In the genomic region with DNA sequence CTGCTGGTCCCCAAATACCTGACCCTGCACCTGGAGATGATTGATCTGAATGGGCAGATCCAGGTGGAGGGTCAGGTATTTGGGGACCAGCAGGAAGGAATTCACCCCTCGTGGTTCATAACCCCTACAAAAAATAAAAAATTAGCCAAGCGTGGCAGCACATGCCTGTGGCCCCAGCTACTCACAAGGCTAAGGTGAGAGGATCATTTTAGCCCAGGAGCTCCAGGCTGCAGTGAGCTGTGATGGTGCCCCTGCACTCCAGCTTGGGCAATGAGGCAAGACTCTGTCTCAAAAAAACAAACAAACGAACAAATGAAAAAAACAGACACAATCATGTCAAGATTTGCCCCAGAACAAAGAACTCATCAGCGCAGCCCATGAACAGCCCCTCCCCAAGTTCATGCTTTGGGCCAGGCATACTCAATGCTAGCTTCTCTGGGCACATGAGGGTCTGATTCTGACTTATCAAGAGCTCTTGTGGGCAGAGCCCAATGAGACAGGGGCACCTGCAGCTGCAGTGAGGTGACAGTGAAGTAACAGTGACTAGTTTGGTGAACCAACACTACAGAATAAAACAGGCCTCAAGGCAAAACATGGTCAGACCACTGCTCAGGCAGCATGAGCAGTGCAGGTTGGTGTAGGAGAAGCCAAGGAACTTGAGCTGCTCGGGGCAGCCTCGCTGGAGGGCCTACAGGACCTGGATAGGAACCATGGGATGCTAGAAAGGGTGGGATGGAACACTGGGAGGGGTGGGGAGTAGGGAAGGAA, we compare ENCODE assay signal across 13 cellular contexts. TPM values are rescaled to one million over a fixed set of nuclear protein-coding genes. Genes with fewer than 3 reads are reported as not detected.
DNase-seq lines count a peak whose midpoint lies in the region; ATAC-seq, FAIRE-seq and TF ChIP-seq lines count a peak whose summit lies in the region.
"Had no signal": no experiment of that assay in that cellular context is flagged by ENCODE, and none has a peak within 500 bp of the region (broad histone marks: within the 10 kb centered on the region; RNA-seq: fewer than 3 reads in every experiment).

No MANE protein-coding gene starts in this region.

- H2AK9ac ChIP-seq in IMR-90 (replicated peaks; ENCODE audit: low read depth, low read length, poor library complexity): no peak overlapping the region

- no peak overlapping the region for H3K18ac ChIP-seq in IMR-90 (ENCODE audit: low read depth, low read length)

- no peak for TF ChIP-seq RAD21 in IMR-90 (IDR thresholded peaks at IDR 0.05; ENCODE audit: low read length)

- peak; percentile 17 to 21 for DNase-seq in activated T-cell treated with anti-CD3 and anti-CD28 coated beads, Interleukin-2, amount 50 U/mL, for 72 hours
- DNase-seq in activated T-cell treated with anti-CD3 and anti-CD28 coated beads, Interleukin-2, amount 50 U/mL, for 1 hour: no peak
- DNase-seq in IMR-90 (no peak), caudate nucleus (lab: John Stamatoyannopoulos, UW) (no peak), kidney (no peak)
- no peak for DNase-seq in central memory CD8-positive, alpha-beta T cell (ENCODE audit: low spot score in 2 of 2)
- no peak for DNase-seq in stimulated activated naive CD8-positive, alpha-beta T cell treated with anti-CD3 and anti-CD28 coated beads, Interleukin-15, Interleukin-2, amounts not matched to agents 100 U/mL and 50 U/mL, for 24 hours
- DNase-seq: ovary, trophoblast cell had no signal

- no peaks in the 10 kb centered on the region for H3K27me3 ChIP-seq in IMR-90 (ENCODE audit: control insufficient read depth, insufficient read depth, low read length)
- H3K27me3 ChIP-seq: ovary, SJSA1 had no signal

- ATAC-seq in activated T-cell treated with anti-CD3 and anti-CD28 coated beads, Interleukin-2, amount 50 U/mL, for 72 hours (replicated peaks in 1 of 2): peak; percentile 55
- ATAC-seq in IMR-90 (ENCODE audit: low read depth) (no peak), GM19023 (IDR thresholded peaks at IDR 0.05; ENCODE audit: unreplicated experiment) (no peak)
- ATAC-seq in central memory CD8-positive, alpha-beta T cell (replicated peaks; ENCODE audit: extremely low read depth, poor library complexity, severe bottlenecking): no peak
- ATAC-seq in stimulated activated naive CD8-positive, alpha-beta T cell treated with anti-CD3 and anti-CD28 coated beads, Interleukin-15, Interleukin-2, amounts not matched to agents 100 U/mL and 50 U/mL, for 24 hours: peak; percentile 31
- ATAC-seq: K562 had no signal

- no peak overlapping the region for H3K56ac ChIP-seq in IMR-90 (ENCODE audit: extremely low read depth, insufficient read depth, low read length)

- H2BK20ac ChIP-seq in IMR-90 (ENCODE audit: low read depth, low read length): no peak overlapping the region; the same call in 1 of the 2 replicates

- no peaks in the 10 kb centered on the region for H3K36me3 Mint-ChIP-seq in activated T-cell treated with anti-CD3 and anti-CD28 coated beads, Interleukin-2, amount 50 U/mL, for 72 hours (ENCODE audit: insufficient read depth in 2 of 2)
- H3K36me3 Mint-ChIP-seq in central memory CD8-positive, alpha-beta T cell (ENCODE audit: insufficient read depth): no peaks in the 10 kb centered on the region

- no peak overlapping the region for H2AFZ ChIP-seq in IMR-90 (replicated peaks; ENCODE audit: low read length, poor library complexity)

- H3K79me1 ChIP-seq in IMR-90 (ENCODE audit: low read depth in 1 of 2, low read length in 2 of 2): peaks cover 0 to 14% of the 10 kb centered on the region in 2 experiments; a peak in 2 of 4 replicates

- H4K91ac ChIP-seq in IMR-90 (ENCODE audit: insufficient read depth, low read depth, low read length): no peak overlapping the region

- TF ChIP-seq CTCF in IMR-90 (conservative IDR thresholded peaks at IDR 0.05; ENCODE audit: low read depth, low read length): no peak
- TF ChIP-seq CTCF in kidney (IDR thresholded peaks at IDR 0.05; ENCODE audit: borderline replicate concordance, extremely low read depth, insufficient read depth): no peak

- H3K9me3 Mint-ChIP-seq in activated T-cell treated with anti-CD3 and anti-CD28 coated beads, Interleukin-2, amount 50 U/mL, for 72 hours: no peaks in the 10 kb centered on the region
- no peaks in the 10 kb centered on the region for H3K9me3 Mint-ChIP-seq in central memory CD8-positive, alpha-beta T cell

- H3K4me1 ChIP-seq in IMR-90 (ENCODE audit: control insufficient read depth, insufficient read depth, low read length) (peaks cover 20% of the 10 kb centered on the region), kidney (ENCODE audit: control insufficient read depth in 1 of 2, insufficient read depth in 1 of 2, low read depth in 1 of 2, low read length in 2 of 2) (peaks cover 6 to 10% of the 10 kb centered on the region in 2 donors)

- WGBS in IMR-90 (ENCODE audit: extremely low coverage in 2 of 2, insufficient read length in 1 of 2), 2 experiments: 71% methylated on average over 4 of the region's 6 CpGs; no CpG with 5 or more reads in 1 of the 2 experiments

- no peaks in the 10 kb centered on the region for H3K27me3 Mint-ChIP-seq in activated T-cell treated with anti-CD3 and anti-CD28 coated beads, Interleukin-2, amount 50 U/mL, for 72 hours (ENCODE audit: low read depth)
- H3K27me3 Mint-ChIP-seq in central memory CD8-positive, alpha-beta T cell: no peaks in the 10 kb centered on the region

- no peak overlapping the region for H2BK15ac ChIP-seq in IMR-90 (ENCODE audit: low read depth, low read length)

- H3K4me3 ChIP-seq in IMR-90 (ENCODE audit: insufficient read depth, low read depth, low read length): no peak overlapping the region
- no peak overlapping the region for H3K4me3 ChIP-seq in kidney (ENCODE audit: low read length in 2 of 2)
- H3K4me3 ChIP-seq: K562, ovary, SJSA1 had no signal

- no peak for FAIRE-seq in kidney (lab: Jason Lieb, UNC)
- FAIRE-seq: bronchial epithelial cell, K562 had no signal

- in situ Hi-C loops in IMR-90 (cut with MboI; ENCODE audit: low sequenced_read_pairs): no loop called here

- no peak overlapping the region for H3K4me3 Mint-ChIP-seq in activated T-cell treated with anti-CD3 and anti-CD28 coated beads, Interleukin-2, amount 50 U/mL, for 72 hours
- no peak overlapping the region for H3K4me3 Mint-ChIP-seq in central memory CD8-positive, alpha-beta T cell

- H3K4me1 Mint-ChIP-seq in activated T-cell treated with anti-CD3 and anti-CD28 coated beads, Interleukin-2, amount 50 U/mL, for 72 hours (ENCODE audit: low read depth): peaks cover 60% of the 10 kb centered on the region
- peaks cover 53% of the 10 kb centered on the region for H3K4me1 Mint-ChIP-seq in central memory CD8-positive, alpha-beta T cell

- H3K9me1 ChIP-seq in IMR-90 (ENCODE audit: insufficient read depth, low read length): peaks cover 16% of the 10 kb centered on the region

- H4K8ac ChIP-seq in IMR-90 (ENCODE audit: low read depth in 2 of 2, low read length in 2 of 2): no peak overlapping the region

- no peak overlapping the region for H3K4me2 ChIP-seq in IMR-90 (ENCODE audit: low read depth, low read length)

- no peak overlapping the region for H3K27ac Mint-ChIP-seq in activated T-cell treated with anti-CD3 and anti-CD28 coated beads, Interleukin-2, amount 50 U/mL, for 72 hours
- H3K27ac Mint-ChIP-seq in central memory CD8-positive, alpha-beta T cell (ENCODE audit: low read depth): peak overlapping the region; percentile 84

- BruUV-seq in IMR-90 (replicated peaks; lab: Mats Ljungman, UMichigan): no TSS peak

- no peak overlapping the region for H3K14ac ChIP-seq in IMR-90 (replicated peaks; ENCODE audit: low read depth, low read length)

- H3K27ac ChIP-seq in IMR-90 (ENCODE audit: insufficient read depth, low read length) (no peak overlapping the region), caudate nucleus (ENCODE audit: low read depth, low read length) (no peak overlapping the region), kidney (ENCODE audit: low read depth in 2 of 2, low read length in 2 of 2) (no peak overlapping the region)
- H3K27ac ChIP-seq: ovary, SJSA1 had no signal

- H3K9me3 ChIP-seq in IMR-90 (ENCODE audit: control insufficient read depth, insufficient read depth, low read length) (no peaks in the 10 kb centered on the region), kidney (ENCODE audit: control insufficient read depth in 1 of 2, low read length in 2 of 2) (no peaks in the 10 kb centered on the region)
- H3K9me3 ChIP-seq: ovary, SJSA1 had no signal

- H4K5ac ChIP-seq in IMR-90 (ENCODE audit: low read depth, low read length): no peak overlapping the region

- POLR2A ChIA-PET in IMR-90 (lab: Charles Lee; ENCODE audit: unreplicated experiment): no interaction called here

- no peak overlapping the region for H2BK120ac ChIP-seq in IMR-90 (ENCODE audit: low read depth, low read length)

- no peak overlapping the region for H2BK5ac ChIP-seq in IMR-90 (ENCODE audit: low read depth, low read length, poor library complexity, severe bottlenecking)

- TF ChIP-seq POLR2A in IMR-90 (IDR thresholded peaks at IDR 0.05; ENCODE audit: low read depth, low read length): no peak

- H3K4ac ChIP-seq in IMR-90 (ENCODE audit: low read depth, low read length): 0 out of 2 replicates have a peak overlapping the region, but pooled peaks have one; percentile 30

- dilution Hi-C loops in IMR-90 (cut with HindIII; ENCODE audit: low sequenced_read_pairs, unreplicated experiment): no loop called here

- no peak overlapping the region for H3K23ac ChIP-seq in IMR-90 (ENCODE audit: low read depth, low read length)

- no peaks in the 10 kb centered on the region for H3K36me3 ChIP-seq in IMR-90 (ENCODE audit: control insufficient read depth, insufficient read depth, low read length)
- H3K36me3 ChIP-seq in kidney (ENCODE audit: control insufficient read depth in 1 of 2, insufficient read depth in 2 of 2, low read length in 2 of 2): no peaks in the 10 kb centered on the region
- H3K36me3 ChIP-seq: ovary, SJSA1 had no signal

- CTCF ChIA-PET in IMR-90 (lab: Yijun Ruan, JAX): no interaction called here

- H3K9ac ChIP-seq in IMR-90 (ENCODE audit: low read depth, low read length): no peak overlapping the region
- H3K9ac ChIP-seq in kidney (ENCODE audit: low read length in 2 of 2): no peak overlapping the region

- intact Hi-C loops in IMR-90 (cut with micrococcal nuclease) (no loop called here), kidney (cut with DNase I) (no loop called here)

- no peaks in the 10 kb centered on the region for H4K20me1 ChIP-seq in IMR-90 (ENCODE audit: insufficient read depth, low read length)

- no peak overlapping the region for H2AK5ac ChIP-seq in IMR-90 (ENCODE audit: low read depth, low read length)

TF ChIP-seq in IMR-90, 13 proteins besides CTCF, POLR2A, EP300 and RAD21 (continues in another document):
- no peak for TF ChIP-seq MAFK (IDR thresholded peaks at IDR 0.05; ENCODE audit: low read depth, low read length)
- no peak for TF ChIP-seq BHLHE40 (IDR thresholded peaks at IDR 0.05; ENCODE audit: low read depth, low read length)
- no peak for TF ChIP-seq NFE2L2 (IDR thresholded peaks at IDR 0.05; ENCODE audit: low read depth, low read length)
- TF ChIP-seq CEBPB (IDR thresholded peaks at IDR 0.05; ENCODE audit: low read depth, low read length): no peak

RNA-seq across cellular contexts. Expression of gene FCHSD2, which starts 10.2 kb away (rescaled TPM):
- total RNA-seq in activated T-cell treated with anti-CD3 and anti-CD28 coated beads, Interleukin-2, amount 50 U/mL, for 72 hours: 10 to 100 TPM; 38.3 to 47.1 TPM
- total RNA-seq in IMR-90 (2012; rRNA removed): 5.9 and 8.9 TPM in 2 replicates
- polyA plus RNA-seq in IMR-90 (2012; rRNA removed): 16.6 and 18.7 TPM in 2 replicates
- 6.0 and 7.2 TPM in 2 replicates for polyA plus RNA-seq in IMR-90 (2012; cell fraction: cytosol; rRNA removed)
- polyA plus RNA-seq in IMR-90 (2012; cell fraction: nucleus; rRNA removed; ENCODE audit: low replicate concordance): 11.2 and 40.5 TPM in 2 replicates
- 58.7 TPM for total RNA-seq in kidney
- 8.0 TPM for polyA plus RNA-seq in kidney (ENCODE audit: insufficient read depth, low read depth, low replicate concordance)

Comparison
In these comparisons a context has a peak if more than half of its experiments do, and no peak if none do; other contexts are left out.
1. DNase-seq: peak in activated T-cell treated with anti-CD3 and anti-CD28 coated beads, Interleukin-2, amount 50 U/mL, for 72 hours (2 of 2); none in activated T-cell treated with anti-CD3 and anti-CD28 coated beads, Interleukin-2, amount 50 U/mL, for 1 hour (single experiment), IMR-90 (single experiment), central memory CD8-positive, alpha-beta T cell (0 of 2), stimulated activated naive CD8-positive, alpha-beta T cell treated with anti-CD3 and anti-CD28 coated beads, Interleukin-15, Interleukin-2, amounts not matched to agents 100 U/mL and 50 U/mL, for 24 hours (single experiment), caudate nucleus (0 of 61) and kidney (single experiment).
2. ATAC-seq: peak in activated T-cell treated with anti-CD3 and anti-CD28 coated beads, Interleukin-2, amount 50 U/mL, for 72 hours (2 of 2) and stimulated activated naive CD8-positive, alpha-beta T cell treated with anti-CD3 and anti-CD28 coated beads, Interleukin-15, Interleukin-2, amounts not matched to agents 100 U/mL and 50 U/mL, for 24 hours (single experiment); none in IMR-90 (single experiment), central memory CD8-positive, alpha-beta T cell (single experiment) and GM19023 (single experiment).